In genomic region chr6:73585566-73586415, GRCh38 we compare ENCODE assay signal across 1 cellular context.
A peak's percentile ranks its signal among the peaks of the same experiment; 100 is the strongest.
TF ChIP-seq lines count a peak whose summit lies in the region.

No MANE protein-coding gene starts in this region.

TF ChIP-seq in GM12878, 131 proteins besides CTCF, POLR2A, EP300 and RAD21 (continued from another document and continues in another):
- TF ChIP-seq ZBTB11 (CRISPR knock-in tag; IDR thresholded peaks at IDR 0.05), result no peak
- TF ChIP-seq IKZF2 (IDR thresholded peaks at IDR 0.05), result peak; percentile 55 to 69; a peak in 3 of 4 replicates
- TF ChIP-seq SRF (IDR thresholded peaks at IDR 0.05; ENCODE audit: low read depth in 2 of 2, low read length in 2 of 2), result no peak
- 0 out of 2 replicates have a peak, but pooled peaks have one; percentile 17 for TF ChIP-seq SPI1 (IDR thresholded peaks at IDR 0.05; ENCODE audit: borderline replicate concordance, insufficient read depth, low read depth, low read length)
- TF ChIP-seq HSF1 (IDR thresholded peaks at IDR 0.05; ENCODE audit: low read depth, low read length), result no peak
- peak; percentile 45; the same call in 1 of the 2 replicates for TF ChIP-seq ZNF687 (IDR thresholded peaks at IDR 0.05)
- TF ChIP-seq RELB (IDR thresholded peaks at IDR 0.05; ENCODE audit: low read depth), result 0 out of 2 replicates have a peak, but pooled peaks have one; percentile 42
- no peak for TF ChIP-seq SUZ12 (IDR thresholded peaks at IDR 0.05; ENCODE audit: unreplicated experiment)
- 0 out of 2 replicates have a peak, but pooled peaks have one; percentile 2 for TF ChIP-seq JUNB (IDR thresholded peaks at IDR 0.05)
- TF ChIP-seq HDGF (IDR thresholded peaks at IDR 0.05), result 0 out of 2 replicates have a peak, but pooled peaks have one; percentile 37
- TF ChIP-seq EED (IDR thresholded peaks at IDR 0.05; ENCODE audit: low read depth), result 0 out of 2 replicates have a peak, but pooled peaks have one; percentile 19
- TF ChIP-seq MYC (IDR thresholded peaks at IDR 0.05; ENCODE audit: insufficient read depth, insufficient read length, insufficient replicate concordance, low read length, severe bottlenecking), result no peak
- no peak for TF ChIP-seq NR2C2 (IDR thresholded peaks at IDR 0.05; ENCODE audit: borderline replicate concordance, control insufficient read depth, insufficient read length, low read depth)
- no peak for TF ChIP-seq CHD1 (IDR thresholded peaks at IDR 0.05; ENCODE audit: low read depth, low read length)
- TF ChIP-seq RUNX3 (IDR thresholded peaks at IDR 0.05; ENCODE audit: low read length), result peak; percentile 32; the same call in 1 of the 2 replicates
- no peak for TF ChIP-seq MTA3 (IDR thresholded peaks at IDR 0.05; ENCODE audit: borderline replicate concordance, low read length)
- TF ChIP-seq IKZF1 (conservative IDR thresholded peaks at IDR 0.05), result peak; percentile 72
- no peak for TF ChIP-seq ZBED1 (IDR thresholded peaks at IDR 0.05; ENCODE audit: borderline replicate concordance)
- no peak for TF ChIP-seq CBX5 (IDR thresholded peaks at IDR 0.05; ENCODE audit: low read depth)
- no peak for TF ChIP-seq RCOR1 (conservative IDR thresholded peaks at IDR 0.05; ENCODE audit: low read depth, low read length)
- peak; percentile 63 for TF ChIP-seq SKIL (IDR thresholded peaks at IDR 0.05; ENCODE audit: low read depth, poor library complexity, severe bottlenecking)
- TF ChIP-seq EZH2 (IDR thresholded peaks at IDR 0.05; ENCODE audit: borderline replicate concordance, control insufficient read depth, low read depth, low read length), result no peak
- no peak for TF ChIP-seq GATAD2B (conservative IDR thresholded peaks at IDR 0.05; ENCODE audit: low read depth)
- TF ChIP-seq ZNF592 (IDR thresholded peaks at IDR 0.05), result no peak
- no peak for TF ChIP-seq IRF5 (IDR thresholded peaks at IDR 0.05; ENCODE audit: borderline replicate concordance)
- TF ChIP-seq STAT1 (conservative IDR thresholded peaks at IDR 0.05), result no peak
- 0 out of 2 replicates have a peak, but pooled peaks have one; percentile 34 for TF ChIP-seq PKNOX1 (IDR thresholded peaks at IDR 0.05)
- no peak for TF ChIP-seq REST (IDR thresholded peaks at IDR 0.05; ENCODE audit: low read depth, low read length)
- no peak for TF ChIP-seq CBFB (IDR thresholded peaks at IDR 0.05; ENCODE audit: low read depth)
- TF ChIP-seq ETV6 (conservative IDR thresholded peaks at IDR 0.05 in 1 of 2, IDR thresholded peaks at IDR 0.05 in 1 of 2; ENCODE audit: borderline replicate concordance in 1 of 2, low read depth in 1 of 2), result 0 out of 4 replicates have a peak, but pooled peaks of 1 of the 2 experiments have one; percentile 54
